33 cellular contexts compared by ENCODE assay signal in the genomic region with DNA sequence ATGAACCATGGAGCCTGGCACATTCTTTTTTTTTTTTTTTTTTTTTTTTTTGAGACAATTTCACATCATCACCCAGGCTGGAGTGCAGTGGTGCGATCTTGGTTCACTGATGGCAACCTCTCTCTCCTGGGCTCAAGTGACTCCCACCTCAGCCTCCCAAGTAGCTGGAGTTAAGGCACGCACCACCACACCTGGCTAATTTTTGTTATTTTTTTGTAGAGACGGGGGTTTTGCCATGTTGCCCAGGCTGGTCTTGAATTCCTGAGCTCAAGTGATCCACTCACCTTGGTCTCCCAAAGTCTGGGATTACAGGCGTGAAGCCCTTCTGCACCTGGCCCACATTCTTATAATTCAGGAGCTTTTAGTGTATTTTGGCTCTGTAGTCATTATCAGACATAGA. TPM values are rescaled to one million over a fixed set of nuclear protein-coding genes. Genes with fewer than 3 reads are reported as not detected.
DNase-seq lines count a peak whose midpoint lies in the region; ATAC-seq, FAIRE-seq and TF ChIP-seq lines count a peak whose summit lies in the region.
"Had no signal": no experiment of that assay in that cellular context is flagged by ENCODE, and none has a peak within 500 bp of the region (broad histone marks: within the 10 kb centered on the region; RNA-seq: fewer than 3 reads in every experiment).

No MANE protein-coding gene starts in this region.

- no peak for TF ChIP-seq RAD21 in GM12878 (IDR thresholded peaks at IDR 0.05; ENCODE audit: insufficient read depth, low read depth, low read length)

- CTCF ChIA-PET in GM12878 (lab: Yijun Ruan, JAX), result interaction anchor here (0.9 to 1.4 kb wide), 3 partner anchors 9 to 12 kb away, joined by 3 to 4 read pairs (median 3); no protein-coding TSS in a partner anchor

- SMC1A ChIA-PET in GM12878 (lab: Charles Lee; ENCODE audit: uncharacterized antibody, unreplicated experiment), result interaction anchor here (0.5 to 5.1 kb wide), 6 partner anchors 12 to 228 kb away, joined by 3 to 23 read pairs (median 5); no protein-coding TSS in a partner anchor

- ATAC-seq in CD4-positive, CD25-positive, alpha-beta regulatory T cell (ENCODE audit: low read depth in 2 of 2), result no peak
- ATAC-seq in GM12878 (peak; percentile 10; the same call in 2 of the 3 replicates), GM21528 (IDR thresholded peaks at IDR 0.05; ENCODE audit: low FRiP score, unreplicated experiment) (no peak), aorta (ENCODE audit: low FRiP score) (no peak)
- ATAC-seq: activated CD8-positive, alpha-beta memory T cell treated with anti-CD3 and anti-CD28 coated beads, Interleukin-2, amount 10 ng/mL, durations not matched to agents 7 days and 5 days; left lung; Panc1; right cardiac atrium had no signal

- H3K36me3 ChIP-seq in CD4-positive, CD25-positive, alpha-beta regulatory T cell (ENCODE audit: control insufficient read depth, insufficient read depth, low read length), result peaks cover 2% of the 10 kb centered on the region
- H3K36me3 ChIP-seq in HUES64 (ENCODE audit: insufficient read depth, low read length), result no peaks in the 10 kb centered on the region
- H3K36me3 ChIP-seq in GM12878 (ENCODE audit: control insufficient read depth in 2 of 2, insufficient read depth in 2 of 2, low read length in 1 of 2), result peaks cover 4 to 9% of the 10 kb centered on the region in 2 experiments; a peak in 3 of 4 replicates
- H3K36me3 ChIP-seq in aorta (ENCODE audit: control insufficient read depth in 1 of 2, insufficient read depth in 2 of 2, low read length in 1 of 2), result no peaks in the 10 kb centered on the region
- H3K36me3 ChIP-seq: HAP-1, left lung, neutrophil had no signal

- RAD21 ChIA-PET in GM12878 (lab: Charles Lee; ENCODE audit: unreplicated experiment), result interaction anchor here (0.7 to 1.7 kb wide), 4 partner anchors 11 to 1482 kb away, joined by 3 to 7 read pairs (median 4); no protein-coding TSS in a partner anchor

- BruUV-seq in GM12878 (replicated peaks; lab: Mats Ljungman, UMichigan), result no TSS peak

- H2AFZ ChIP-seq in GM12878 (ENCODE audit: control insufficient read depth, low read depth, low read length), result no peak overlapping the region

- H3K9ac ChIP-seq in HUES64 (ENCODE audit: low read depth, low read length), result peak overlapping the region; percentile 7; the same call in 1 of the 2 replicates
- peak overlapping the region; percentile 16; the same call in 1 of the 2 replicates for H3K9ac ChIP-seq in GM12878 (ENCODE audit: control insufficient read depth, insufficient read depth, low read length)

- H3K4me2 ChIP-seq in GM12878 (ENCODE audit: control insufficient read depth, insufficient read depth), result peak overlapping the region; percentile 83

- peaks cover 59 to 97% (median 87%) of the 10 kb centered on the region in 4 donors for H3K4me1 Mint-ChIP-seq in CD4-positive, CD25-positive, alpha-beta regulatory T cell
- peaks cover 75% of the 10 kb centered on the region for H3K4me1 Mint-ChIP-seq in nephron progenitor cell

- H4K20me1 ChIP-seq in GM12878 (ENCODE audit: control insufficient read depth, insufficient read depth), result peaks cover 8% of the 10 kb centered on the region

- TF ChIP-seq EP300 in GM12878 (IDR thresholded peaks at IDR 0.05; ENCODE audit: borderline replicate concordance in 1 of 2, control insufficient read depth in 1 of 2, low read depth in 2 of 2, low read length in 2 of 2), result no peak

- no peaks in the 10 kb centered on the region for H3K27me3 Mint-ChIP-seq in CD4-positive, CD25-positive, alpha-beta regulatory T cell
- H3K27me3 Mint-ChIP-seq in nephron progenitor cell (ENCODE audit: low read depth, poor library complexity), result peaks cover 3% of the 10 kb centered on the region
- H3K27me3 Mint-ChIP-seq: activated CD8-positive, alpha-beta memory T cell treated with anti-CD3 and anti-CD28 coated beads, Interleukin-2, amount 10 ng/mL, durations not matched to agents 7 days and 5 days; type B pancreatic cell had no signal

- DNase-seq in CD4-positive, CD25-positive, alpha-beta regulatory T cell, result no peak
- no peak for DNase-seq in GM12878 (ENCODE audit: low read depth, low spot score)
- DNase-seq in nephron progenitor cell, result no peak
- DNase-seq in NCI-H82 treated with DMSO at 0.1 percent for 48 hours (lab: John Stamatoyannopoulos, UW; ENCODE audit: unreplicated experiment), result no peak
- DNase-seq in aorta, result no peak
- DNase-seq in dermis blood vessel endothelial cell, result no peak
- DNase-seq: activated CD8-positive, alpha-beta memory T cell treated with anti-CD3 and anti-CD28 coated beads, Interleukin-2, amount 10 ng/mL, durations not matched to agents 7 days and 5 days; activated naive CD4-positive, alpha-beta T cell treated with anti-CD3 and anti-CD28 coated beads, Interleukin-2, amount 50 U/mL, for 16 hours; BE2C; DMS53; glutamatergic neuron; left lung; mesendoderm; NCI-H1417 treated with DMSO at 0.1 percent for 48 hours; NCI-H2081; NCI-H526; NK-92 treated with Interleukin-12 subunit alpha and Interleukin-12 subunit beta, amount 100 ng/mL, for 24 hours; posterior cingulate gyrus; right cardiac atrium; SIG-M5; stimulated activated CD4-positive, alpha-beta T cell treated with anti-CD3 and anti-CD28 coated beads, Interleukin-12 subunit alpha, Interleukin-12 subunit beta, amount 100 ng/mL, for 4 hours; stimulated activated CD4-positive, alpha-beta T cell treated with anti-CD3 and anti-CD28 coated beads, Interleukin-4, amount 100 ng/mL, for 1 hour had no signal

- H3K36me3 Mint-ChIP-seq in CD4-positive, CD25-positive, alpha-beta regulatory T cell, result peaks cover 14% of the 10 kb centered on the region
- H3K36me3 Mint-ChIP-seq in nephron progenitor cell (ENCODE audit: low read depth), result peaks cover 11% of the 10 kb centered on the region

- 87% methylated on average over 4 of the region's 4 CpGs for WGBS in HUES64
- 50% methylated on average over 4 of the region's 4 CpGs for WGBS in GM12878 (ENCODE audit: insufficient coverage, insufficient replicate concordance, low lambda C conversion rate, missing lambda C conversion rate)
- WGBS in aorta, 2 donors, result 94 to 97% methylated on average over 4 of the region's 4 CpGs

- H3K9me3 Mint-ChIP-seq in CD4-positive, CD25-positive, alpha-beta regulatory T cell, result no peaks in the 10 kb centered on the region
- no peaks in the 10 kb centered on the region for H3K9me3 Mint-ChIP-seq in nephron progenitor cell
- H3K9me3 Mint-ChIP-seq: activated T-helper 1 cell treated with anti-CD3 and anti-CD28 coated beads, Interleukin-12 subunit alpha, Interleukin-12 subunit beta, Interleukin-2, Interleukin-4 antibody, amounts not matched to agents 30 ng/mL and 10 ng/mL and 1 ng/mL, durations not matched to agents 14 hours and 24 hours and 36 hours; T-helper 2 cell treated with Interferon-gamma antibody and Interleukin-4, amounts not matched to agents 5 μg/mL and 100 μg/mL, for 36 hours; type B pancreatic cell had no signal

- TF ChIP-seq POLR2A in GM12878 (IDR thresholded peaks at IDR 0.05; ENCODE audit: low read depth, low read length), result no peak

- H3K4me3 ChIP-seq in CD4-positive, CD25-positive, alpha-beta regulatory T cell (ENCODE audit: low read depth, low read length), result peak overlapping the region; percentile 68
- no peak overlapping the region for H3K4me3 ChIP-seq in HUES64 (ENCODE audit: low read length)
- H3K4me3 ChIP-seq in GM12878, result peak overlapping the region; percentile 62
- no peak overlapping the region for H3K4me3 ChIP-seq in aorta (ENCODE audit: low read length in 2 of 2)
- H3K4me3 ChIP-seq: coronary artery, HAP-1, left lung had no signal

- peaks cover 99% of the 10 kb centered on the region for H3K79me2 ChIP-seq in GM12878 (ENCODE audit: control insufficient read depth, insufficient read depth, low read length)

- H3K4me1 ChIP-seq in CD4-positive, CD25-positive, alpha-beta regulatory T cell (ENCODE audit: control insufficient read depth, insufficient read depth, low read length, poor library complexity, severe bottlenecking), result peaks cover 66% of the 10 kb centered on the region
- H3K4me1 ChIP-seq in HUES64 (ENCODE audit: insufficient read depth, low read length), result peaks cover 53% of the 10 kb centered on the region
- H3K4me1 ChIP-seq in GM12878 (ENCODE audit: control insufficient read depth, insufficient read depth, low read length), result peaks cover 38% of the 10 kb centered on the region
- peaks cover 1 to 8% of the 10 kb centered on the region in 2 donors for H3K4me1 ChIP-seq in aorta (ENCODE audit: control insufficient read depth in 1 of 2, insufficient read depth in 2 of 2, low read length in 2 of 2)

- POLR2A ChIA-PET in GM12878 (lab: Charles Lee), result interaction anchor here (1.1 kb wide), 1 partner anchor 15 kb away, joined by 3 read pairs; no protein-coding TSS in a partner anchor

- no peak for TF ChIP-seq CTCF in GM12878 (IDR thresholded peaks at IDR 0.05 in 2 of 3, conservative IDR thresholded peaks at IDR 0.05 in 1 of 3; ENCODE audit: control insufficient read depth in 2 of 3, extremely low read depth in 1 of 3, insufficient read depth in 1 of 3, low read depth in 3 of 3, low read length in 3 of 3)
- no peak for TF ChIP-seq CTCF in nephron progenitor cell (IDR thresholded peaks at IDR 0.05)

- peak overlapping the region in 1 of 3 donors; percentile 47 for H3K27ac Mint-ChIP-seq in CD4-positive, CD25-positive, alpha-beta regulatory T cell
- H3K27ac Mint-ChIP-seq in nephron progenitor cell, result peak overlapping the region; percentile 33
- H3K27ac Mint-ChIP-seq: activated CD8-positive, alpha-beta memory T cell treated with anti-CD3 and anti-CD28 coated beads, Interleukin-2, amount 10 ng/mL, durations not matched to agents 7 days and 5 days; activated T-helper 1 cell treated with anti-CD3 and anti-CD28 coated beads, Interleukin-12 subunit alpha, Interleukin-12 subunit beta, Interleukin-2, Interleukin-4 antibody, amounts not matched to agents 30 ng/mL and 10 ng/mL and 1 ng/mL, durations not matched to agents 14 hours and 24 hours and 36 hours; T-helper 2 cell treated with Interferon-gamma antibody and Interleukin-4, amounts not matched to agents 5 μg/mL and 100 μg/mL, for 36 hours had no signal

- intact Hi-C loops in GM12878 (cut with micrococcal nuclease; ENCODE audit: unreplicated experiment), result no loop called here
- intact Hi-C loops in aorta (cut with DNase I), result no loop called here

- peak overlapping the region in 3 of 4 donors; percentile 57 to 85 (median 75) for H3K4me3 Mint-ChIP-seq in CD4-positive, CD25-positive, alpha-beta regulatory T cell
- no peak overlapping the region for H3K4me3 Mint-ChIP-seq in nephron progenitor cell
- H3K4me3 Mint-ChIP-seq: activated CD8-positive, alpha-beta memory T cell treated with anti-CD3 and anti-CD28 coated beads, Interleukin-2, amount 10 ng/mL, durations not matched to agents 7 days and 5 days; activated T-helper 1 cell treated with anti-CD3 and anti-CD28 coated beads, Interleukin-12 subunit alpha, Interleukin-12 subunit beta, Interleukin-2, Interleukin-4 antibody, amounts not matched to agents 30 ng/mL and 10 ng/mL and 1 ng/mL, durations not matched to agents 14 hours and 24 hours and 36 hours; T-helper 2 cell treated with Interferon-gamma antibody and Interleukin-4, amounts not matched to agents 5 μg/mL and 100 μg/mL, for 36 hours; type B pancreatic cell had no signal

- in situ Hi-C loops in GM12878 (cut with MboI), result no loop called here

- H3K27ac ChIP-seq in CD4-positive, CD25-positive, alpha-beta regulatory T cell (ENCODE audit: insufficient read depth, low read length, poor library complexity, severe bottlenecking), result no peak overlapping the region
- no peak overlapping the region for H3K27ac ChIP-seq in HUES64 (ENCODE audit: low read depth, low read length)
- H3K27ac ChIP-seq in GM12878 (ENCODE audit: control insufficient read depth, insufficient read depth), result peak overlapping the region; percentile 66
- no peak overlapping the region for H3K27ac ChIP-seq in aorta (ENCODE audit: low read depth in 1 of 2, low read length in 2 of 2)
- H3K27ac ChIP-seq: coronary artery, epithelial cell of prostate, left lung, neutrophil had no signal

- H3K27me3 ChIP-seq in CD4-positive, CD25-positive, alpha-beta regulatory T cell (ENCODE audit: control insufficient read depth, insufficient read depth, low read length), result no peaks in the 10 kb centered on the region
- H3K27me3 ChIP-seq in HUES64 (ENCODE audit: insufficient read depth, low read length) (no peaks in the 10 kb centered on the region), GM12878 (replicated peaks in 1 of 2; ENCODE audit: control insufficient read depth in 2 of 2, insufficient read depth in 2 of 2, low read length in 1 of 2) (no peaks in the 10 kb centered on the region), aorta (ENCODE audit: control insufficient read depth in 1 of 2, insufficient read depth in 2 of 2, low read length in 1 of 2) (no peaks in the 10 kb centered on the region)
- H3K27me3 ChIP-seq: BE2C, left lung, neutrophil had no signal

- FAIRE-seq in GM12878 (lab: Jason Lieb, UNC), result no peak
- FAIRE-seq: bronchial epithelial cell had no signal

- H3K9me3 ChIP-seq in CD4-positive, CD25-positive, alpha-beta regulatory T cell (ENCODE audit: control insufficient read depth in 2 of 2, low read length in 2 of 2), result no peaks in the 10 kb centered on the region
- H3K9me3 ChIP-seq in HUES64 (ENCODE audit: insufficient read depth, low read depth, low read length) (no peaks in the 10 kb centered on the region), GM12878 (replicated peaks; ENCODE audit: control insufficient read depth, insufficient read depth, low read length) (no peaks in the 10 kb centered on the region), aorta (ENCODE audit: control insufficient read depth, low read length) (no peaks in the 10 kb centered on the region)
- H3K9me3 ChIP-seq: BE2C, HAP-1, left lung, neutrophil had no signal

RNA-seq across cellular contexts. Expression of a gene that starts 17.4 kb away (rescaled TPM):
- total RNA-seq in CD4-positive, CD25-positive, alpha-beta regulatory T cell, result 186 TPM
- polyA plus RNA-seq in CD4-positive, CD25-positive, alpha-beta regulatory T cell, result 10 to 100 TPM in 3 of 4 donors, 1 to 10 TPM in 1; 9.8 to 17.8 (median 12.2) TPM
- polyA plus RNA-seq in HUES64 (2013, experiment 1 of 2), result 38.0 TPM
- polyA plus RNA-seq in HUES64 (2013, experiment 2 of 2), result 35.7 TPM
- total RNA-seq in GM12878 (2013; cell fraction: nucleolus; rRNA removed), result 1,061 and 1,083 TPM in 2 replicates
- total RNA-seq in GM12878 (2014; rRNA removed) (68.0 and 68.8 TPM in 2 replicates), GM12878 (2014; rRNA removed; fragmentation: Illumina TruSeq; extraction: Trizol) (73.7 and 80.8 TPM in 2 replicates), GM12878 (2021) (116 and 133 TPM in 2 replicates), aorta (100 to 1,000 TPM in 1 of 2 donors, 10 to 100 TPM in 1; 92.0 to 143 TPM), dermis blood vessel endothelial cell (37.8 and 45.9 TPM in 2 replicates)
- 28.7 TPM for polyA plus RNA-seq in GM12878 (2011; ENCODE audit: low read depth)
- polyA plus RNA-seq in GM12878 (2011; rRNA removed) (21.3 and 24.7 TPM in 2 replicates), GM12878 (2014; fragmentation: Illumina TruSeq; extraction: Trizol) (59.2 and 69.9 TPM in 2 replicates), GM12878 (2014; fragmentation: Nextera tagmentation; extraction: Ambion mirVana) (10 to 100 TPM; 37.7 to 73.9 TPM), GM12878 (2014; rRNA removed) (50.0 and 59.1 TPM in 2 replicates), GM12878 (2016; fragmentation: Nextera tagmentation; extraction: Ambion mirVana) (10 to 100 TPM; 32.4 to 39.1 TPM), aorta (10 to 100 TPM in 1 of 2 donors, 1 to 10 TPM in 1; 6.5 to 16.9 TPM)
- 21.4 and 24.5 TPM in 2 replicates for polyA plus RNA-seq in GM12878 (2011; cell fraction: cytosol; rRNA removed)
- polyA plus RNA-seq in GM12878 (2011; cell fraction: nucleus; rRNA removed), result 69.4 and 82.0 TPM in 2 replicates
- 43.0 and 45.3 TPM in 2 replicates for polyA plus RNA-seq in GM12878 (2012)
- 124 and 158 TPM in 2 replicates for polyA minus RNA-seq in GM12878 (2011; rRNA and poly(A)+ RNA removed)
- polyA minus RNA-seq in GM12878 (2011; cell fraction: cytosol; rRNA and poly(A)+ RNA removed), result 32.6 and 38.9 TPM in 2 replicates
- polyA minus RNA-seq in GM12878 (2011; cell fraction: nucleus; rRNA and poly(A)+ RNA removed), result 206 and 401 TPM in 2 replicates

Comparison
In these comparisons a context has a peak if more than half of its experiments do, and no peak if none do; other contexts are left out.
1. H3K4me3 ChIP-seq: peak in CD4-positive, CD25-positive, alpha-beta regulatory T cell (single experiment) and GM12878 (single experiment); none in HUES64 (single experiment) and aorta (0 of 2).